13 cellular contexts compared by ENCODE assay signal in the genomic region with DNA sequence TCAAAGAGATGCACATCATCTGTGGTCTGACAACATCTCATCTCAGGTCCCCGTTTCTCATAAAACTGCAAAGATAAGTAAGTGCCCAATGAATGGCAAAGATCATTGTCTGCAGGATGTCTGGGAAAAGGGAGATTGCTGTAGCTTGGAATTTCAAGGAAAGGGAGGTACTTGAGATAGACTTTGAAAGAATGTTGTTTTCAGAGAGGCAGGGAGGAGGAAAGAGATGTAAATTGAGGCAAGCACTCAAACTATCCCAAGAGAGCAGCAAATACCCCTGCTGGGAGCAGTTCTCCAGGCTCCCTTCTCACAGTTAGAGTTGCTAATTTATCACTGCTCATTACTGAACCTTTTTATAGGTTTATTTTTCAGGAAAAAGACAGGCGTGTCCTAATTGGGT.
"Had no signal": no experiment of that assay in that cellular context is flagged by ENCODE, and none has a peak within 500 bp of the region (broad histone marks: within the 10 kb centered on the region; RNA-seq: fewer than 3 reads in every experiment).

No MANE protein-coding gene starts in this region.

- H3K36me3 Mint-ChIP-seq: activated naive CD8-positive, alpha-beta T cell; natural killer cell had no signal

- H3K27ac Mint-ChIP-seq: activated CD4-positive, alpha-beta T cell treated with anti-CD3 and anti-CD28 coated beads, Interleukin-2, amount 10 ng/mL, durations not matched to agents 24 days and 14 days; activated naive CD8-positive, alpha-beta T cell; natural killer cell; T-helper 1 cell treated with Interleukin-12 subunit alpha and Interleukin-12 subunit beta and Interleukin-4 antibody, amounts not matched to agents 30 μg/mL and 1 μg/mL, for 36 hours had no signal

- H3K27me3 ChIP-seq: upper lobe of right lung had no signal

- DNase-seq: activated CD4-positive, alpha-beta T cell treated with anti-CD3 and anti-CD28 coated beads, Interleukin-2, amount 10 ng/mL, durations not matched to agents 24 days and 14 days; activated effector memory CD4-positive, alpha-beta T cell treated with Interleukin-2 at 50 U/mL for 16 hours; activated T-cell treated with anti-CD3 and anti-CD28 coated beads, Interleukin-2, amount 50 U/mL, for 1 hour; dermis blood vessel endothelial cell; lower lobe of right lung; natural killer cell; stimulated activated CD4-positive, alpha-beta T cell treated with anti-CD3 and anti-CD28 coated beads, Interleukin-2, amount 100 ng/mL, for 24 hours; stimulated activated naive CD4-positive, alpha-beta T cell; upper lobe of right lung had no signal

- H3K4me3 ChIP-seq: lower lobe of right lung, upper lobe of right lung had no signal

- H3K9me3 Mint-ChIP-seq: activated CD4-positive, alpha-beta T cell treated with anti-CD3 and anti-CD28 coated beads, Interleukin-2, amount 10 ng/mL, durations not matched to agents 24 days and 14 days; natural killer cell; T-helper 1 cell treated with Interleukin-12 subunit alpha and Interleukin-12 subunit beta and Interleukin-4 antibody, amounts not matched to agents 30 μg/mL and 1 μg/mL, for 36 hours had no signal

- H3K9me3 ChIP-seq: lower lobe of right lung, upper lobe of right lung had no signal

- H3K4me1 Mint-ChIP-seq: activated CD4-positive, alpha-beta T cell treated with anti-CD3 and anti-CD28 coated beads, Interleukin-2, amount 10 ng/mL, durations not matched to agents 24 days and 14 days had no signal

- ATAC-seq: esophagus mucosa, lower lobe of right lung, natural killer cell, sciatic nerve, upper lobe of right lung had no signal

- H3K36me3 ChIP-seq: lower lobe of right lung, upper lobe of right lung had no signal

- H3K27ac ChIP-seq: lower lobe of right lung, upper lobe of right lung had no signal

- H3K4me3 Mint-ChIP-seq: activated CD4-positive, alpha-beta T cell treated with anti-CD3 and anti-CD28 coated beads, Interleukin-2, amount 10 ng/mL, durations not matched to agents 24 days and 14 days; activated naive CD8-positive, alpha-beta T cell; natural killer cell; T-helper 1 cell treated with Interleukin-12 subunit alpha and Interleukin-12 subunit beta and Interleukin-4 antibody, amounts not matched to agents 30 μg/mL and 1 μg/mL, for 36 hours had no signal
